Comparison of ENCODE assay signal across 8 cellular contexts in genomic region chr1:112700290-112701226, GRCh38. TPM values are rescaled to one million over a fixed set of nuclear protein-coding genes. Genes with fewer than 3 reads are reported as not detected.
DNase-seq lines count a peak whose midpoint lies in the region; ATAC-seq and TF ChIP-seq lines count a peak whose summit lies in the region.

No MANE protein-coding gene starts in this region.

- 8 to 10% methylated on average over 2 to 4 of the region's 7 CpGs for WGBS in esophagus squamous epithelium, 2 donors

- peaks cover 63% of the 10 kb centered on the region for H3K36me3 Mint-ChIP-seq in activated T-cell treated with anti-CD3 and anti-CD28 coated beads, Interleukin-2, amount 50 U/mL, for 24 hours (ENCODE audit: low read depth)

- POLR2A ChIA-PET in AG04449 (lab: Yijun Ruan, JAX), result interaction anchor here (0.7 to 3.0 kb wide), 7 partner anchors 11 to 312 kb away, joined by 3 to 15 read pairs (median 4); partner anchors contain the start of gene MOV10
- POLR2A ChIA-PET in OCI-LY7 (lab: Charles Lee), result interaction anchor here (0.6 to 1.2 kb wide), 4 partner anchors 9 to 302 kb away, joined by 3 to 4 read pairs (median 3); partner anchors contain the start of gene PPM1J

- H3K27me3 Mint-ChIP-seq in activated T-cell treated with anti-CD3 and anti-CD28 coated beads, Interleukin-2, amount 50 U/mL, for 24 hours, result no peaks in the 10 kb centered on the region

- H4K20me1 ChIP-seq in OCI-LY7 (ENCODE audit: insufficient read depth, low read length), result no peaks in the 10 kb centered on the region

- peak; percentile 74 for DNase-seq in AG04449 (ENCODE audit: low read depth, low spot score)
- peak; percentile 92 for DNase-seq in HT-29 (ENCODE audit: low spot score)
- peak; percentile 84 for DNase-seq in OCI-LY7 (ENCODE audit: low spot score)
- peak; percentile 79 for DNase-seq in activated T-cell treated with anti-CD3 and anti-CD28 coated beads, Interleukin-2, amount 50 U/mL, for 24 hours
- peak; percentile 19 for DNase-seq in esophagus squamous epithelium (lab: John Stamatoyannopoulos, UW)
- peak in 5 of 6 experiments; percentile 26 to 51 (median 42) for DNase-seq in stimulated activated naive CD4-positive, alpha-beta T cell (lab: John Stamatoyannopoulos, UW)

- H3K9me2 ChIP-seq in OCI-LY7 (ENCODE audit: insufficient read depth, low read length), result no peaks in the 10 kb centered on the region

- peak overlapping the region; percentile 44 for H3K4me3 Mint-ChIP-seq in activated T-cell treated with anti-CD3 and anti-CD28 coated beads, Interleukin-2, amount 50 U/mL, for 24 hours

- H3K27ac Mint-ChIP-seq in activated T-cell treated with anti-CD3 and anti-CD28 coated beads, Interleukin-2, amount 50 U/mL, for 24 hours, result peak overlapping the region; percentile 94

- H3K4me3 ChIP-seq in AG04449 (ENCODE audit: low read depth, low read length) (peak overlapping the region; percentile 25), OCI-LY7 (ENCODE audit: low read depth, low read length, poor library complexity, severe bottlenecking) (peak overlapping the region; percentile 40), esophagus squamous epithelium (no peak overlapping the region), muscle layer of duodenum (ENCODE audit: low read depth in 1 of 2, low read length in 2 of 2) (no peak overlapping the region)

- H3K4me1 ChIP-seq in OCI-LY7 (ENCODE audit: insufficient read depth, low read length, poor library complexity, severe bottlenecking), result peaks cover 55% of the 10 kb centered on the region
- peaks cover 36 to 75% (median 57%) of the 10 kb centered on the region in 3 donors for H3K4me1 ChIP-seq in esophagus squamous epithelium
- peaks cover 51 to 57% of the 10 kb centered on the region in 2 donors for H3K4me1 ChIP-seq in muscle layer of duodenum (ENCODE audit: control insufficient read depth in 1 of 2, insufficient read depth in 2 of 2, low read length in 2 of 2)

- peak; percentile 58 for ATAC-seq in GM18907 (IDR thresholded peaks at IDR 0.05; ENCODE audit: unreplicated experiment)

- peaks cover 62% of the 10 kb centered on the region for H3K4me1 Mint-ChIP-seq in activated T-cell treated with anti-CD3 and anti-CD28 coated beads, Interleukin-2, amount 50 U/mL, for 24 hours (ENCODE audit: low read depth)

- peak overlapping the region; percentile 75 for H3K4me2 ChIP-seq in OCI-LY7 (ENCODE audit: low read length)

- TSS peak; percentile 55 for BruUV-seq in OCI-LY7 (replicated peaks; lab: Mats Ljungman, UMichigan)

- H3K27ac ChIP-seq in OCI-LY7 (ENCODE audit: low read depth, low read length, poor library complexity, severe bottlenecking) (peak overlapping the region; percentile 54), esophagus squamous epithelium (peak overlapping the region; percentile 74 to 96 (median 95)), muscle layer of duodenum (ENCODE audit: low read length) (peak overlapping the region; percentile 91)

- H3K36me3 ChIP-seq in OCI-LY7 (ENCODE audit: insufficient read depth, low read length) (no peaks in the 10 kb centered on the region), esophagus squamous epithelium (peaks cover 6 to 76% (median 16%) of the 10 kb centered on the region in 3 donors), muscle layer of duodenum (ENCODE audit: control insufficient read depth in 1 of 2, insufficient read depth in 2 of 2, low read length in 2 of 2) (peaks cover 40% of the 10 kb centered on the region in 2 donors)

- CTCF ChIA-PET in AG04449 (lab: Yijun Ruan, JAX) (interaction anchor here (1.1 to 2.9 kb wide), 5 partner anchors 10 to 199 kb away, joined by 3 to 11 read pairs (median 3); partner anchors contain the start of genes MOV10 and PPM1J), OCI-LY7 (lab: Charles Lee; ENCODE audit: unreplicated experiment) (no interaction called here)

- TF ChIP-seq CTCF in AG04449 (IDR thresholded peaks at IDR 0.05; ENCODE audit: insufficient read depth, low read length, missing control alignments) (peak; percentile 1), OCI-LY7 (conservative IDR thresholded peaks at IDR 0.05; ENCODE audit: low read length) (no peak), esophagus squamous epithelium (IDR thresholded peaks at IDR 0.05) (peak in 3 of 6 experiments; percentile 13 to 25 (median 15))

- TF ChIP-seq POLR2A in esophagus squamous epithelium (IDR thresholded peaks at IDR 0.05), result no peak

- H3K9me3 Mint-ChIP-seq in activated T-cell treated with anti-CD3 and anti-CD28 coated beads, Interleukin-2, amount 50 U/mL, for 24 hours, result no peaks in the 10 kb centered on the region

- H3K79me2 ChIP-seq in OCI-LY7 (ENCODE audit: insufficient read depth, low read depth, low read length), result no peaks in the 10 kb centered on the region

- H2AFZ ChIP-seq in OCI-LY7 (ENCODE audit: low read length), result peak overlapping the region; percentile 63; the same call in 1 of the 2 replicates

- H3K27me3 ChIP-seq in esophagus squamous epithelium, result no peaks in the 10 kb centered on the region
- no peaks in the 10 kb centered on the region for H3K27me3 ChIP-seq in muscle layer of duodenum (ENCODE audit: low read depth, low read length)

- intact Hi-C loops in OCI-LY7 (cut with micrococcal nuclease; ENCODE audit: unreplicated experiment), result loop anchor here (1.0 to 2.0 kb wide), 2 partner anchors 26 to 80 kb away; partner anchors contain the start of gene MOV10
- intact Hi-C loops in esophagus squamous epithelium (cut with DNase I), result loop anchor here (10.0 kb wide), 1 partner anchor 196 kb away; the partner anchor contains the start of gene WNT2B

- H3K9me3 ChIP-seq in OCI-LY7 (ENCODE audit: low read length) (no peaks in the 10 kb centered on the region), esophagus squamous epithelium (no peaks in the 10 kb centered on the region), muscle layer of duodenum (ENCODE audit: control insufficient read depth in 1 of 2, low read length in 2 of 2) (no peaks in the 10 kb centered on the region)

RNA-seq across cellular contexts. Expression of gene RHOC, which starts 6.4 kb away (rescaled TPM):
- 374 and 385 TPM in 2 replicates for total RNA-seq in HT-29 (2014; rRNA removed; shearing (Covaris generic))
- 23.1 and 34.9 TPM in 2 replicates for total RNA-seq in OCI-LY7 (2014; rRNA removed; shearing (Covaris generic))
- 43.3 and 46.2 TPM in 2 replicates for total RNA-seq in OCI-LY7 (2022)
- 100 to 1,000 TPM in 2 of 4 donors, 10 to 100 TPM in 2; 49.9 to 108 (median 78.0) TPM for total RNA-seq in esophagus squamous epithelium

RNA-seq across cellular contexts. Expression of gene PPM1J, which starts 14.6 kb away (rescaled TPM):
- total RNA-seq in HT-29 (2014; rRNA removed; shearing (Covaris generic)), result 0.56 and 2.1 TPM in 2 replicates
- 1.4 and 1.5 TPM in 2 replicates for total RNA-seq in OCI-LY7 (2014; rRNA removed; shearing (Covaris generic))
- 3.7 and 4.2 TPM in 2 replicates for total RNA-seq in OCI-LY7 (2022)
- 1 to 10 TPM; 2.2 to 4.8 (median 2.9) TPM for total RNA-seq in esophagus squamous epithelium

RNA-seq across cellular contexts. Expression of gene MOV10, which starts 26.1 kb away (rescaled TPM):
- total RNA-seq in HT-29 (2014; rRNA removed; shearing (Covaris generic)), result 94.5 and 125 TPM in 2 replicates
- total RNA-seq in OCI-LY7 (2014; rRNA removed; shearing (Covaris generic)), result 24.4 and 28.2 TPM in 2 replicates
- 30.4 and 32.4 TPM in 2 replicates for total RNA-seq in OCI-LY7 (2022)
- 10 to 100 TPM; 16.5 to 34.2 (median 28.9) TPM for total RNA-seq in esophagus squamous epithelium

Comparison
In these comparisons a context has a peak if more than half of its experiments do, and no peak if none do; other contexts are left out.
1. DNase-seq: peak in every context shown above with its lines; median percentile 92 in HT-29; 84 in OCI-LY7; 79 in activated T-cell treated with anti-CD3 and anti-CD28 coated beads, Interleukin-2, amount 50 U/mL, for 24 hours; 74 in AG04449; 42 in stimulated activated naive CD4-positive, alpha-beta T cell; 19 in esophagus squamous epithelium.
2. H3K4me3 ChIP-seq: peak in AG04449 (single experiment) and OCI-LY7 (single experiment); none in esophagus squamous epithelium (0 of 4) and muscle layer of duodenum (0 of 2).
3. Peak in every context shown above with its lines, with median percentiles within 50 percentile points of each other: H3K27ac ChIP-seq.